ENCODE assay signal across 12 cellular contexts in the genomic region with DNA sequence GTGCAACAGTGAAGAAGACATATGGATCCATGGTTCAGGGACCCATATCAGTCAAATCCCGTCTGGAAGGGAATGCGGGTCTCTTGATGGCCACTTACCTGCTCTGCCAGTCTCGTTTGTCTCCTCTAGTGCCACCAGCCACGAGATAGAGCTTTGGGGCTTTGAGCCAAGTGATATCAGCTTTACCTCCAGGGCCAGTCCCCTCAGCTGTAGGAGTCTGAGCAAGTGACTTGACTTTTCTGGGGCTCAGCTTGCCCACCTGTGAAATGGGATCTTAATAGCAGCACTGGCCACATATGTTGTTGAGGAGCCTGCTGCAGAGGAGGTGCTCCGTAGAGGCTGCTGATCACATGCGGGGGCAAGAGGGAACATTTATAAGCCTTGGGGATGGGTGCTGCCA. TPM values are rescaled to one million over a fixed set of nuclear protein-coding genes. Genes with fewer than 3 reads are reported as not detected.
A peak's percentile ranks its signal among the peaks of the same experiment; 100 is the strongest.
DNase-seq lines count a peak whose midpoint lies in the region; ATAC-seq and TF ChIP-seq lines count a peak whose summit lies in the region.
"Had no signal": no experiment of that assay in that cellular context is flagged by ENCODE, and none has a peak within 500 bp of the region (broad histone marks: within the 10 kb centered on the region; RNA-seq: fewer than 3 reads in every experiment).

No MANE protein-coding gene starts in this region.

- H3K4me1 Mint-ChIP-seq in activated naive CD8-positive, alpha-beta T cell treated with anti-CD3 and anti-CD28 coated beads, Interleukin-2, amount 10 ng/mL, durations not matched to agents 7 days and 5 days = peaks cover 15% of the 10 kb centered on the region

- H3K27ac ChIP-seq in heart left ventricle = peak overlapping the region in 8 of 12 donors; percentile 84 to 94 (median 91)
- peak overlapping the region in 2 of 3 donors; percentile 80 to 83 for H3K27ac ChIP-seq in right lobe of liver
- peak overlapping the region; percentile 52 to 82 for H3K27ac ChIP-seq in tibial artery

- H3K4me1 ChIP-seq in heart left ventricle (peaks cover 5 to 69% (median 42%) of the 10 kb centered on the region in 12 donors), right lobe of liver (peaks cover 2 to 55% (median 18%) of the 10 kb centered on the region in 4 donors), tibial artery (peaks cover 5 to 36% (median 25%) of the 10 kb centered on the region in 4 donors)
- H3K4me1 ChIP-seq: BE2C had no signal

- H3K27ac Mint-ChIP-seq in activated naive CD8-positive, alpha-beta T cell treated with anti-CD3 and anti-CD28 coated beads, Interleukin-2, amount 10 ng/mL, durations not matched to agents 7 days and 5 days = peak overlapping the region; percentile 97

- H3K4me3 Mint-ChIP-seq in activated naive CD8-positive, alpha-beta T cell treated with anti-CD3 and anti-CD28 coated beads, Interleukin-2, amount 10 ng/mL, durations not matched to agents 7 days and 5 days = peak overlapping the region; percentile 90

- no peaks in the 10 kb centered on the region for H3K27me3 ChIP-seq in heart left ventricle
- H3K27me3 ChIP-seq in right lobe of liver = no peaks in the 10 kb centered on the region
- no peaks in the 10 kb centered on the region for H3K27me3 ChIP-seq in tibial artery
- H3K27me3 ChIP-seq: BE2C had no signal

- DNase-seq in heart left ventricle (no peak), cardiac septum (ENCODE audit: low spot score) (no peak), right lobe of liver (no peak), tibial artery (no peak), NCI-H2227 treated with DMSO at 0.1 percent for 48 hours (lab: John Stamatoyannopoulos, UW) (no peak)
- DNase-seq in activated naive CD8-positive, alpha-beta T cell treated with anti-CD3 and anti-CD28 coated beads, Interleukin-2, amount 10 ng/mL, durations not matched to agents 7 days and 5 days = no peak
- DNase-seq: activated T-cell treated with anti-CD3 and anti-CD28 coated beads for 4 hours, BE2C had no signal

- no peak for ATAC-seq in heart left ventricle
- no peak for ATAC-seq in activated naive CD8-positive, alpha-beta T cell treated with anti-CD3 and anti-CD28 coated beads, Interleukin-2, amount 10 ng/mL, durations not matched to agents 7 days and 5 days (ENCODE audit: low read depth)
- no peak for ATAC-seq in right lobe of liver
- no peak for ATAC-seq in HG03520 (IDR thresholded peaks at IDR 0.05; ENCODE audit: unreplicated experiment)
- no peak for ATAC-seq in HG03354 (IDR thresholded peaks at IDR 0.05; ENCODE audit: poor library complexity, severe bottlenecking, unreplicated experiment)

- H3K9me3 Mint-ChIP-seq in activated naive CD8-positive, alpha-beta T cell treated with anti-CD3 and anti-CD28 coated beads, Interleukin-2, amount 10 ng/mL, durations not matched to agents 7 days and 5 days = no peaks in the 10 kb centered on the region
- H3K9me3 Mint-ChIP-seq: central memory CD8-positive, alpha-beta T cell had no signal

- intact Hi-C loops in heart left ventricle (cut with DNase I) = loop anchor here in 4 of 10 donors (5.0 to 10.0 kb wide), 3 partner anchors 95 to 328 kb away; a partner anchor contains a TSS
- intact Hi-C loops in cardiac septum (cut with DNase I) = no loop called here
- intact Hi-C loops in right lobe of liver (cut with DNase I) = no loop called here
- intact Hi-C loops in tibial artery (cut with DNase I; ENCODE audit: low total_unique reads) = loop anchor here (5.0 kb wide), 1 partner anchor 42 kb away; no protein-coding TSS in a partner anchor

- H3K36me3 ChIP-seq in heart left ventricle = no peaks in the 10 kb centered on the region
- no peaks in the 10 kb centered on the region for H3K36me3 ChIP-seq in right lobe of liver
- H3K36me3 ChIP-seq in tibial artery = no peaks in the 10 kb centered on the region
- H3K36me3 ChIP-seq: BE2C had no signal

- H3K27me3 Mint-ChIP-seq in activated naive CD8-positive, alpha-beta T cell treated with anti-CD3 and anti-CD28 coated beads, Interleukin-2, amount 10 ng/mL, durations not matched to agents 7 days and 5 days = no peaks in the 10 kb centered on the region

- TF ChIP-seq POLR2A in heart left ventricle (IDR thresholded peaks at IDR 0.05) (no peak), right lobe of liver (IDR thresholded peaks at IDR 0.05) (no peak)

- H3K4me3 ChIP-seq in heart left ventricle = peak overlapping the region in 1 of 12 donors; percentile 48
- H3K4me3 ChIP-seq in right lobe of liver = peak overlapping the region in 2 of 3 donors; percentile 53 to 58
- H3K4me3 ChIP-seq in tibial artery = no peak overlapping the region

- no peaks in the 10 kb centered on the region for H3K36me3 Mint-ChIP-seq in activated naive CD8-positive, alpha-beta T cell treated with anti-CD3 and anti-CD28 coated beads, Interleukin-2, amount 10 ng/mL, durations not matched to agents 7 days and 5 days

- WGBS in heart left ventricle, 4 donors = 69 to 83% (median 74%) methylated on average over 6 of the region's 6 CpGs
- WGBS in right lobe of liver (ENCODE audit: insufficient coverage, low coverage, low lambda C conversion rate, missing lambda C conversion rate) = 50% methylated on average over 1 of the region's 6 CpGs

- TF ChIP-seq CTCF in heart left ventricle (IDR thresholded peaks at IDR 0.05) = no peak
- no peak for TF ChIP-seq CTCF in right lobe of liver (IDR thresholded peaks at IDR 0.05)
- no peak for TF ChIP-seq CTCF in tibial artery (IDR thresholded peaks at IDR 0.05)

- no peaks in the 10 kb centered on the region for H3K9me3 ChIP-seq in heart left ventricle
- no peaks in the 10 kb centered on the region for H3K9me3 ChIP-seq in right lobe of liver
- H3K9me3 ChIP-seq in tibial artery = no peaks in the 10 kb centered on the region
- H3K9me3 ChIP-seq: BE2C had no signal

- POLR2A ChIA-PET in activated naive CD8-positive, alpha-beta T cell treated with anti-CD3 and anti-CD28 coated beads, Interleukin-2, amount 10 ng/mL, durations not matched to agents 7 days and 5 days (lab: Charles Lee) = no interaction called here

RNA-seq across cellular contexts. Expression of a gene that starts 1.2 kb away (rescaled TPM):
- total RNA-seq in heart left ventricle = 10 to 100 TPM in 1 of 9 donors, 1 to 10 TPM in 8; 1.6 to 15.1 (median 5.9) TPM
- 1 to 10 TPM; 2.1 to 3.1 TPM for polyA plus RNA-seq in heart left ventricle
- 5.5 TPM for total RNA-seq in cardiac septum
- total RNA-seq in activated naive CD8-positive, alpha-beta T cell treated with anti-CD3 and anti-CD28 coated beads, Interleukin-2, amount 10 ng/mL, durations not matched to agents 7 days and 5 days = 1 to 10 TPM in 1 of 2 experiments, under 1 TPM in 1; 0.77 to 1.6 TPM
- total RNA-seq in right lobe of liver = 10 to 100 TPM; 16.1 to 25.0 (median 19.8) TPM
- total RNA-seq: NCI-H460 had no signal

Comparison
In these comparisons a context has a peak if more than half of its experiments do, and no peak if none do; other contexts are left out.
1. H3K4me3 ChIP-seq: peak in right lobe of liver (2 of 3); none in tibial artery (0 of 2).
2. Peak in every context shown above with its lines, with median percentiles within 50 percentile points of each other: H3K27ac ChIP-seq.